In the genomic region with DNA sequence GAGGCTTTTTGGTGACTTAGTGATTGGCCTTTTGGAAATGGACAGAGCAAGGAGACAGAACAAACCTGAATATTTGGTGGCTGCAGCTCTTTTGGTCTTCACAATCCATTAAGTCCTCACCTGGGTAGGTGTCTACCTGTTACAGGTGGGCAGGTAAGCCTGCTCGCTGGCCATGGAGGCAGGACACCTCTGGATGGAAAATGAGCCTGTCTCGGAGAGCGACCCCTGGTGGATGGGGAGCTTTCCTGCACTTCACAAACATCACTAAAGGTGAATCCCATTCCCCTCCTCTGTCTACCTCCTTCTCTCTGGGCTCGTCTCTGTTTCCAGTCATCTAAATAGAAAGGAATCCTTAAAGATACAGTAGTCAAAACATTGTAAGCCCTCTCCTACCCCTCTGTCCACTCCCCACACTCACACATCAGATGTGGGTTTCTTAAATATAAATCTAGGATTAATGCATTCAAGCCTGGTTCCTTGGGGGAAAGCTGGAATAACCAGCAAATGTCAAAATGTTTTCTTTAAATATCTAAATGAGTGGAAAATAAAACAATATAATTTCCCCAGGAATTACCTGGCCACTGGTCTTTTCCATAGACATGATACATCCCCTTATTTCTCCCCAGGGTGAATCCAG, we compare ENCODE assay signal across 8 cellular contexts.
DNase-seq lines count a peak whose midpoint lies in the region; ATAC-seq and TF ChIP-seq lines count a peak whose summit lies in the region.

No MANE protein-coding gene starts in this region.

- H4K5ac ChIP-seq in mesendoderm (ENCODE audit: low read length): no peak overlapping the region

- no CpG with 5 or more reads among the region's 4 CpGs for WGBS in mesendoderm (ENCODE audit: extremely low coverage, insufficient coverage, low lambda C conversion rate)
- 7 to 16% (median 8%) methylated on average over 4 of the region's 4 CpGs for WGBS in stomach, 5 donors

- no TSS peak for BruUV-seq in HCT116 (replicated peaks; lab: Mats Ljungman, UMichigan)

- RAD21 ChIA-PET in HCT116 (lab: Charles Lee; ENCODE audit: low non-redundant PET in 1 of 2, low total read pairs in 2 of 2, uncharacterized antibody in 2 of 2, unreplicated experiment in 2 of 2): no interaction called here

- H4K8ac ChIP-seq in mesendoderm (ENCODE audit: low read depth, low read length): no peak overlapping the region

- H3K4me1 ChIP-seq in HCT116 (ENCODE audit: control insufficient read depth in 1 of 2, insufficient read depth in 2 of 2, low read length in 2 of 2): no peaks in the 10 kb centered on the region
- peaks cover 2% of the 10 kb centered on the region for H3K4me1 ChIP-seq in adipocyte (ENCODE audit: control insufficient read depth, insufficient read depth, low read length)
- no peaks in the 10 kb centered on the region for H3K4me1 ChIP-seq in mesendoderm (ENCODE audit: control insufficient read depth, low read depth, low read length)
- no peaks in the 10 kb centered on the region for H3K4me1 ChIP-seq in stomach

- H3K9me2 ChIP-seq in HCT116 (ENCODE audit: insufficient read depth) (no peaks in the 10 kb centered on the region), SU-DHL-6 (replicated peaks; ENCODE audit: insufficient read depth, low read length) (no peaks in the 10 kb centered on the region)

- H3K36me3 ChIP-seq in HCT116 (ENCODE audit: control insufficient read depth in 1 of 2, insufficient read depth in 2 of 2, low read length in 2 of 2): no peaks in the 10 kb centered on the region
- no peaks in the 10 kb centered on the region for H3K36me3 ChIP-seq in SU-DHL-6 (ENCODE audit: low read length)
- no peaks in the 10 kb centered on the region for H3K36me3 ChIP-seq in adipocyte (ENCODE audit: control insufficient read depth, insufficient read depth, low read length, severe bottlenecking)
- no peaks in the 10 kb centered on the region for H3K36me3 ChIP-seq in mesendoderm (ENCODE audit: control insufficient read depth, insufficient read depth, low read length)
- H3K36me3 ChIP-seq in stomach: no peaks in the 10 kb centered on the region

- no peaks in the 10 kb centered on the region for H4K20me1 ChIP-seq in HCT116 (ENCODE audit: insufficient read depth)
- H4K20me1 ChIP-seq in SU-DHL-6 (ENCODE audit: low read depth, low read length): no peaks in the 10 kb centered on the region

- intact Hi-C loops in HCT116 (cut with micrococcal nuclease): no loop called here
- intact Hi-C loops in stomach (cut with DNase I; ENCODE audit: low total_unique reads): no loop called here

- no peak for TF ChIP-seq POLR2A in HCT116 (IDR thresholded peaks at IDR 0.05; ENCODE audit: borderline replicate concordance, extremely low read depth, insufficient read depth, insufficient read length)
- no peak for TF ChIP-seq POLR2A in stomach (IDR thresholded peaks at IDR 0.05)

- H3K27ac ChIP-seq in HCT116 (ENCODE audit: low read depth, low read length): no peak overlapping the region
- no peak overlapping the region for H3K27ac ChIP-seq in SU-DHL-6 (ENCODE audit: low read depth, low read length)
- no peak overlapping the region for H3K27ac ChIP-seq in mesendoderm (ENCODE audit: low read depth, low read length)
- H3K27ac ChIP-seq in stomach: no peak overlapping the region

- H3K56ac ChIP-seq in mesendoderm (ENCODE audit: low read length): no peak overlapping the region

- ATAC-seq in HCT116 (no peak; the same call in 1 of the 2 replicates), HG02840 (IDR thresholded peaks at IDR 0.05; ENCODE audit: low FRiP score, unreplicated experiment) (no peak)

- no peak overlapping the region for H3K4ac ChIP-seq in mesendoderm (ENCODE audit: low read depth, low read length)

- H3K4me3 ChIP-seq in HCT116 (replicated peaks in 1 of 2; ENCODE audit: low read depth in 1 of 2, low read length in 2 of 2) (no peak overlapping the region), SU-DHL-6 (ENCODE audit: insufficient read depth, low read length, poor library complexity, severe bottlenecking) (no peak overlapping the region), adipocyte (ENCODE audit: low read length) (no peak overlapping the region), mesendoderm (ENCODE audit: low read length) (no peak overlapping the region), stomach (no peak overlapping the region)

- no peak overlapping the region for H2AK5ac ChIP-seq in mesendoderm (ENCODE audit: low read length)

- H3K23ac ChIP-seq in mesendoderm (ENCODE audit: low read length): no peak overlapping the region

- TF ChIP-seq EP300 in stomach (IDR thresholded peaks at IDR 0.05): no peak

- no peak overlapping the region for H3K18ac ChIP-seq in mesendoderm (ENCODE audit: low read length)

- H3K4me2 ChIP-seq in HCT116 (ENCODE audit: low read length): no peak overlapping the region
- no peak overlapping the region for H3K4me2 ChIP-seq in SU-DHL-6 (ENCODE audit: low read depth, low read length, poor library complexity, severe bottlenecking)
- no peak overlapping the region for H3K4me2 ChIP-seq in mesendoderm (ENCODE audit: low read length)

- no peak overlapping the region for H3K9ac ChIP-seq in HCT116 (ENCODE audit: low read length)
- no peak overlapping the region for H3K9ac ChIP-seq in SU-DHL-6 (ENCODE audit: low read length)
- H3K9ac ChIP-seq in adipocyte (ENCODE audit: low read length): no peak overlapping the region
- no peak overlapping the region for H3K9ac ChIP-seq in mesendoderm (ENCODE audit: low read length)

- TF ChIP-seq CTCF in HCT116 (IDR thresholded peaks at IDR 0.05 in 2 of 3, conservative IDR thresholded peaks at IDR 0.05 in 1 of 3; ENCODE audit: borderline replicate concordance in 1 of 3, insufficient read depth in 1 of 3, low read depth in 2 of 3, low read length in 2 of 3) (peak in 2 of 3 experiments; percentile 53 to 70; a peak in 4 of 6 replicates), SU-DHL-6 (IDR thresholded peaks at IDR 0.05; ENCODE audit: insufficient read depth, low read length, poor library complexity, severe bottlenecking) (peak; percentile 68), stomach (IDR thresholded peaks at IDR 0.05) (peak in 5 of 7 experiments; percentile 36 to 65 (median 44))

- POLR2A ChIA-PET in HCT116 (lab: Charles Lee): no interaction called here

- no peaks in the 10 kb centered on the region for H3K27me3 ChIP-seq in HCT116 (ENCODE audit: insufficient read depth, low read length)
- no peaks in the 10 kb centered on the region for H3K27me3 ChIP-seq in SU-DHL-6 (ENCODE audit: low read length)
- peaks cover 40% of the 10 kb centered on the region for H3K27me3 ChIP-seq in adipocyte (replicated peaks; ENCODE audit: control insufficient read depth, insufficient read depth, low read length)
- H3K27me3 ChIP-seq in mesendoderm (ENCODE audit: insufficient read depth, low read length, poor library complexity): no peaks in the 10 kb centered on the region
- H3K27me3 ChIP-seq in stomach: peaks cover 0 to 44% (median 0%) of the 10 kb centered on the region in 3 donors

- H3F3A ChIP-seq in SU-DHL-6 (ENCODE audit: insufficient read depth): no peaks in the 10 kb centered on the region

- 0 out of 4 replicates have a peak, but pooled peaks cover 0 to 1% of the 10 kb centered on the region in 2 experiments for H3K9me3 ChIP-seq in HCT116 (ENCODE audit: control insufficient read depth in 1 of 2, insufficient read depth in 1 of 2, low read depth in 1 of 2, low read length in 2 of 2)
- no peaks in the 10 kb centered on the region for H3K9me3 ChIP-seq in SU-DHL-6 (ENCODE audit: insufficient read depth, low read length)
- H3K9me3 ChIP-seq in adipocyte (ENCODE audit: control insufficient read depth, low read length): no peaks in the 10 kb centered on the region
- H3K9me3 ChIP-seq in stomach: no peaks in the 10 kb centered on the region

- H2BK120ac ChIP-seq in mesendoderm (ENCODE audit: low read depth, low read length): no peak overlapping the region

- no peak overlapping the region for H2BK15ac ChIP-seq in mesendoderm (replicated peaks; ENCODE audit: low read depth)

- no peak overlapping the region for H2BK5ac ChIP-seq in mesendoderm (ENCODE audit: low read length)

- H3K79me2 ChIP-seq in HCT116 (ENCODE audit: insufficient read depth, low read length) (no peaks in the 10 kb centered on the region), SU-DHL-6 (ENCODE audit: insufficient read depth, low read length) (no peaks in the 10 kb centered on the region), mesendoderm (ENCODE audit: control insufficient read depth, insufficient read depth, low read length) (no peaks in the 10 kb centered on the region)

- no peaks in the 10 kb centered on the region for H3K79me1 ChIP-seq in mesendoderm (ENCODE audit: low read length)

- CTCF ChIA-PET in HCT116 (lab: Charles Lee): interaction anchor here (1.3 kb wide), 1 partner anchor 205 kb away, joined by 5 read pairs; no protein-coding TSS in a partner anchor

- TF ChIP-seq RAD21 in HCT116 (IDR thresholded peaks at IDR 0.05; ENCODE audit: low read depth): no peak

- H2AFZ ChIP-seq in HCT116 (ENCODE audit: low read depth, low read length, poor library complexity, severe bottlenecking) (no peak overlapping the region), SU-DHL-6 (ENCODE audit: low read depth, low read length, severe bottlenecking) (no peak overlapping the region)

- DNase-seq in AML-193 (lab: John Stamatoyannopoulos, UW) (peak; percentile 27 to 39), HCT116 (ENCODE audit: low read depth, low spot score) (no peak), adipocyte (ENCODE audit: low read depth) (peak; percentile 12), mesendoderm (peak; percentile 67), stomach (peak; percentile 38), NCI-H345 treated with DMSO at 0.1 percent for 48 hours (lab: John Stamatoyannopoulos, UW; ENCODE audit: unreplicated experiment) (no peak)

Comparison
In these comparisons a context has a peak if more than half of its experiments do, and no peak if none do; other contexts are left out.
1. DNase-seq: peak in AML-193 (2 of 2), adipocyte (single experiment), mesendoderm (single experiment) and stomach (single experiment); none in HCT116 (single experiment) and NCI-H345 treated with DMSO at 0.1 percent for 48 hours (single experiment).
2. Peak in every context shown above with its lines, with median percentiles within 50 percentile points of each other: CTCF ChIP-seq.